37 cellular contexts compared by ENCODE assay signal in genomic region chr6:47337519-47337918, GRCh38.
"Had no signal": no experiment of that assay in that cellular context is flagged by ENCODE, and none has a peak within 500 bp of the region (broad histone marks: within the 10 kb centered on the region; RNA-seq: fewer than 3 reads in every experiment).

No MANE protein-coding gene starts in this region.

- H3K36me3 Mint-ChIP-seq: activated naive CD4-positive, alpha-beta T cell treated with anti-CD3 and anti-CD28 coated beads, Interleukin-2, amount 10 ng/mL, durations not matched to agents 7 days and 5 days; activated naive CD4-positive, alpha-beta T cell treated with anti-CD3 and anti-CD28 coated beads, Interleukin-2, amount 50 U/mL, for 24 hours; activated naive CD4-positive, alpha-beta T cell treated with anti-CD3 and anti-CD28 coated beads, Interleukin-2, amount 50 U/mL, for 72 hours; activated naive CD8-positive, alpha-beta T cell; activated naive CD8-positive, alpha-beta T cell treated with anti-CD3 and anti-CD28 coated beads, Interleukin-2, amount 10 ng/mL, durations not matched to agents 7 days and 5 days; brain had no signal

- H3K9me3 ChIP-seq: adrenal gland, ascending aorta, body of pancreas, breast epithelium had no signal

- ATAC-seq: activated naive CD4-positive, alpha-beta T cell treated with anti-CD3 and anti-CD28 coated beads, Interleukin-2, amount 50 U/mL, for 72 hours; activated naive CD8-positive, alpha-beta T cell treated with anti-CD3 and anti-CD28 coated beads, Interleukin-2, amount 50 U/mL, for 24 hours; activated T-cell treated with anti-CD3 and anti-CD28 coated beads, Interleukin-2, amount 50 U/mL, for 4 hours; activated T-cell treated with anti-CD3 and anti-CD28 coated beads, Interleukin-2, amount 50 U/mL, for 72 hours; activated T-helper 17 cell treated with anti-CD3 and anti-CD28 coated beads, Interleukin-2, amount 50 U/mL, for 72 hours; body of pancreas had no signal

- H3K4me1 ChIP-seq: adrenal gland, ascending aorta, body of pancreas, breast epithelium had no signal

- H3K9me3 Mint-ChIP-seq: activated naive CD4-positive, alpha-beta T cell treated with anti-CD3 and anti-CD28 coated beads for 36 hours; activated naive CD4-positive, alpha-beta T cell treated with anti-CD3 and anti-CD28 coated beads, Interleukin-2, amount 10 ng/mL, durations not matched to agents 7 days and 5 days; activated naive CD4-positive, alpha-beta T cell treated with anti-CD3 and anti-CD28 coated beads, Interleukin-2, amount 50 U/mL, for 24 hours; activated naive CD4-positive, alpha-beta T cell treated with anti-CD3 and anti-CD28 coated beads, Interleukin-2, amount 50 U/mL, for 72 hours; activated naive CD8-positive, alpha-beta T cell treated with anti-CD3 and anti-CD28 coated beads, Interleukin-2, amount 50 U/mL, for 24 hours; activated T-cell treated with anti-CD3 and anti-CD28 coated beads, Interleukin-2, amount 50 U/mL, for 24 hours; activated T-cell treated with anti-CD3 and anti-CD28 coated beads, Interleukin-2, amount 50 U/mL, for 4 hours; activated T-cell treated with anti-CD3 and anti-CD28 coated beads, Interleukin-2, amount 50 U/mL, for 72 hours; activated T-helper 1 cell treated with anti-CD3 and anti-CD28 coated beads, Interleukin-12 subunit alpha, Interleukin-12 subunit beta, Interleukin-2, Interleukin-4 antibody, amounts not matched to agents 30 ng/mL and 10 ng/mL and 1 ng/mL, durations not matched to agents 14 hours and 24 hours and 36 hours; activated T-helper 17 cell treated with anti-CD3 and anti-CD28 coated beads, Interleukin-2, amount 50 U/mL, for 72 hours; activated T-helper 2 cell treated with anti-CD3 and anti-CD28 coated beads, Interferon-gamma antibody, Interleukin-2, Interleukin-4, amounts not matched to agents 10 μg/mL and 5 μg/mL and 100 μg/mL, durations not matched to agents 14 hours and 24 hours and 36 hours; central memory CD8-positive, alpha-beta T cell had no signal

- H3K4me1 Mint-ChIP-seq: activated naive CD4-positive, alpha-beta T cell treated with anti-CD3 and anti-CD28 coated beads, Interleukin-2, amount 10 ng/mL, durations not matched to agents 7 days and 5 days; activated naive CD4-positive, alpha-beta T cell treated with anti-CD3 and anti-CD28 coated beads, Interleukin-2, amount 50 U/mL, for 24 hours; activated naive CD8-positive, alpha-beta T cell treated with anti-CD3 and anti-CD28 coated beads for 36 hours; activated naive CD8-positive, alpha-beta T cell treated with anti-CD3 and anti-CD28 coated beads, Interleukin-2, amount 10 ng/mL, durations not matched to agents 7 days and 5 days; activated T-helper 17 cell treated with anti-CD3 and anti-CD28 coated beads, Interleukin-2, amount 50 U/mL, for 72 hours; brain; central memory CD8-positive, alpha-beta T cell had no signal

- H3K4me3 ChIP-seq: adrenal gland, ascending aorta, body of pancreas, breast epithelium, cardiac muscle cell had no signal

- H3K27ac Mint-ChIP-seq: activated naive CD4-positive, alpha-beta T cell treated with anti-CD3 and anti-CD28 coated beads for 36 hours; activated naive CD4-positive, alpha-beta T cell treated with anti-CD3 and anti-CD28 coated beads, Interleukin-2, amount 10 ng/mL, durations not matched to agents 7 days and 5 days; activated naive CD4-positive, alpha-beta T cell treated with anti-CD3 and anti-CD28 coated beads, Interleukin-2, amount 50 U/mL, for 24 hours; activated naive CD4-positive, alpha-beta T cell treated with anti-CD3 and anti-CD28 coated beads, Interleukin-2, amount 50 U/mL, for 72 hours; activated naive CD8-positive, alpha-beta T cell; activated naive CD8-positive, alpha-beta T cell treated with anti-CD3 and anti-CD28 coated beads for 36 hours; activated naive CD8-positive, alpha-beta T cell treated with anti-CD3 and anti-CD28 coated beads, Interleukin-2, amount 10 ng/mL, durations not matched to agents 7 days and 5 days; activated naive CD8-positive, alpha-beta T cell treated with anti-CD3 and anti-CD28 coated beads, Interleukin-2, amount 50 U/mL, for 24 hours; activated T-cell treated with anti-CD3 and anti-CD28 coated beads, Interleukin-2, amount 50 U/mL, for 24 hours; activated T-cell treated with anti-CD3 and anti-CD28 coated beads, Interleukin-2, amount 50 U/mL, for 72 hours; activated T-helper 1 cell treated with anti-CD3 and anti-CD28 coated beads, Interleukin-12 subunit alpha, Interleukin-12 subunit beta, Interleukin-2, Interleukin-4 antibody, amounts not matched to agents 30 ng/mL and 10 ng/mL and 1 ng/mL, durations not matched to agents 14 hours and 24 hours and 36 hours; activated T-helper 17 cell treated with anti-CD3 and anti-CD28 coated beads, Interleukin-2, amount 50 U/mL, for 72 hours; activated T-helper 2 cell treated with anti-CD3 and anti-CD28 coated beads, Interferon-gamma antibody, Interleukin-2, Interleukin-4, amounts not matched to agents 10 μg/mL and 5 μg/mL and 100 μg/mL, durations not matched to agents 14 hours and 24 hours and 36 hours; brain had no signal

- H3K27ac ChIP-seq: adrenal gland, ascending aorta, body of pancreas, brain microvascular endothelial cell, breast epithelium, cardiac muscle cell had no signal

- H3K36me3 ChIP-seq: adrenal gland, ascending aorta, brain microvascular endothelial cell, breast epithelium, cardiac muscle cell had no signal

- DNase-seq: activated effector memory CD4-positive, alpha-beta T cell treated with anti-CD3 and anti-CD28 coated beads, Interleukin-2, amount 50 U/mL, for 16 hours; activated effector memory CD4-positive, alpha-beta T cell treated with Interleukin-2 at 50 U/mL for 16 hours; activated gamma-delta T cell; activated gamma-delta T cell treated with Interleukin-2 at 50 U/mL for 16 hours; activated naive CD4-positive, alpha-beta T cell; activated naive CD4-positive, alpha-beta T cell treated with anti-CD3 and anti-CD28 coated beads for 36 hours; activated naive CD4-positive, alpha-beta T cell treated with anti-CD3 and anti-CD28 coated beads, Interleukin-2, amount 10 ng/mL, durations not matched to agents 7 days and 5 days; activated naive CD4-positive, alpha-beta T cell treated with anti-CD3 and anti-CD28 coated beads, Interleukin-2, amount 50 U/mL, for 16 hours; activated naive CD4-positive, alpha-beta T cell treated with Interleukin-2 at 50 U/mL for 16 hours; activated naive CD8-positive, alpha-beta T cell treated with anti-CD3 and anti-CD28 coated beads for 36 hours; activated naive CD8-positive, alpha-beta T cell treated with anti-CD3 and anti-CD28 coated beads, Interleukin-2, amount 10 ng/mL, durations not matched to agents 7 days and 5 days; activated naive CD8-positive, alpha-beta T cell treated with anti-CD3 and anti-CD28 coated beads, Interleukin-2, amount 50 U/mL, for 24 hours; activated T-cell treated with anti-CD3 and anti-CD28 coated beads, Interleukin-2, amount 50 U/mL, for 24 hours; activated T-cell treated with anti-CD3 and anti-CD28 coated beads, Interleukin-2, amount 50 U/mL, for 4 hours; activated T-cell treated with anti-CD3 and anti-CD28 coated beads, Interleukin-2, amount 50 U/mL, for 48 hours; activated T-cell treated with anti-CD3 and anti-CD28 coated beads, Interleukin-2, amount 50 U/mL, for 72 hours; adrenal gland; amniotic stem cell; amygdala; anterior cingulate cortex; aorta; body of pancreas; brain microvascular endothelial cell; caudate nucleus; central memory CD4-positive, alpha-beta T cell; cerebellar nuclear complex had no signal

- H3K4me3 Mint-ChIP-seq: activated naive CD4-positive, alpha-beta T cell treated with anti-CD3 and anti-CD28 coated beads for 36 hours; activated naive CD4-positive, alpha-beta T cell treated with anti-CD3 and anti-CD28 coated beads, Interleukin-2, amount 10 ng/mL, durations not matched to agents 7 days and 5 days; activated naive CD4-positive, alpha-beta T cell treated with anti-CD3 and anti-CD28 coated beads, Interleukin-2, amount 50 U/mL, for 24 hours; activated naive CD8-positive, alpha-beta T cell; activated naive CD8-positive, alpha-beta T cell treated with anti-CD3 and anti-CD28 coated beads for 36 hours; activated naive CD8-positive, alpha-beta T cell treated with anti-CD3 and anti-CD28 coated beads, Interleukin-2, amount 10 ng/mL, durations not matched to agents 7 days and 5 days; activated naive CD8-positive, alpha-beta T cell treated with anti-CD3 and anti-CD28 coated beads, Interleukin-2, amount 50 U/mL, for 24 hours; activated T-cell treated with anti-CD3 and anti-CD28 coated beads, Interleukin-2, amount 50 U/mL, for 24 hours; activated T-cell treated with anti-CD3 and anti-CD28 coated beads, Interleukin-2, amount 50 U/mL, for 4 hours; activated T-cell treated with anti-CD3 and anti-CD28 coated beads, Interleukin-2, amount 50 U/mL, for 72 hours; activated T-helper 1 cell treated with anti-CD3 and anti-CD28 coated beads, Interleukin-12 subunit alpha, Interleukin-12 subunit beta, Interleukin-2, Interleukin-4 antibody, amounts not matched to agents 30 ng/mL and 10 ng/mL and 1 ng/mL, durations not matched to agents 14 hours and 24 hours and 36 hours; activated T-helper 17 cell treated with anti-CD3 and anti-CD28 coated beads, Interleukin-2, amount 50 U/mL, for 72 hours; brain; central memory CD8-positive, alpha-beta T cell had no signal
